Comparison of ENCODE assay signal across 22 cellular contexts in genomic region chr1:53591924-53592323, GRCh38.
"Had no signal": no experiment of that assay in that cellular context is flagged by ENCODE, and none has a peak within 500 bp of the region (broad histone marks: within the 10 kb centered on the region; RNA-seq: fewer than 3 reads in every experiment).

No MANE protein-coding gene starts in this region.

- ATAC-seq: activated T-cell treated with anti-CD3 and anti-CD28 coated beads, Interleukin-2, amount 50 U/mL, for 4 hours; activated T-helper 17 cell treated with anti-CD3 and anti-CD28 coated beads, Interleukin-2, amount 50 U/mL, for 72 hours; psoas muscle had no signal

- H3K36me3 ChIP-seq: ascending aorta, cardiac muscle cell, pancreas, spleen, tibial nerve had no signal

- H3K4me1 Mint-ChIP-seq: activated CD4-positive, alpha-beta T cell treated with anti-CD3 and anti-CD28 coated beads, Interleukin-2, amount 10 ng/mL, durations not matched to agents 24 days and 14 days; activated T-helper 17 cell treated with anti-CD3 and anti-CD28 coated beads, Interleukin-2, amount 50 U/mL, for 72 hours had no signal

- H3K4me3 Mint-ChIP-seq: activated CD4-positive, alpha-beta memory T cell treated with anti-CD3 and anti-CD28 coated beads for 36 hours; activated CD4-positive, alpha-beta T cell treated with anti-CD3 and anti-CD28 coated beads, Interleukin-2, amount 10 ng/mL, durations not matched to agents 24 days and 14 days; activated naive CD8-positive, alpha-beta T cell; activated T-cell treated with anti-CD3 and anti-CD28 coated beads, Interleukin-2, amount 50 U/mL, for 4 hours; activated T-helper 17 cell treated with anti-CD3 and anti-CD28 coated beads, Interleukin-2, amount 50 U/mL, for 72 hours; brain; neural crest cell; T-helper 1 cell treated with Interleukin-12 subunit alpha and Interleukin-12 subunit beta and Interleukin-4 antibody, amounts not matched to agents 30 μg/mL and 1 μg/mL, for 36 hours had no signal

- H3K4me1 ChIP-seq: ascending aorta, pancreas, psoas muscle, spleen had no signal

- H3K4me3 ChIP-seq: ascending aorta, cardiac muscle cell, pancreas, psoas muscle, spleen, tibial nerve had no signal

- H3K36me3 Mint-ChIP-seq: activated CD4-positive, alpha-beta memory T cell treated with anti-CD3 and anti-CD28 coated beads for 36 hours; activated naive CD8-positive, alpha-beta T cell; brain had no signal

- H3K27ac Mint-ChIP-seq: activated CD4-positive, alpha-beta memory T cell treated with anti-CD3 and anti-CD28 coated beads for 36 hours; activated CD4-positive, alpha-beta T cell treated with anti-CD3 and anti-CD28 coated beads, Interleukin-2, amount 10 ng/mL, durations not matched to agents 24 days and 14 days; activated naive CD8-positive, alpha-beta T cell; activated T-helper 17 cell treated with anti-CD3 and anti-CD28 coated beads, Interleukin-2, amount 50 U/mL, for 72 hours; T-helper 1 cell treated with Interleukin-12 subunit alpha and Interleukin-12 subunit beta and Interleukin-4 antibody, amounts not matched to agents 30 μg/mL and 1 μg/mL, for 36 hours had no signal

- H3K27me3 Mint-ChIP-seq: activated CD4-positive, alpha-beta memory T cell treated with anti-CD3 and anti-CD28 coated beads for 36 hours; activated naive CD8-positive, alpha-beta T cell; activated T-helper 17 cell treated with anti-CD3 and anti-CD28 coated beads, Interleukin-2, amount 50 U/mL, for 72 hours; brain had no signal

- DNase-seq: activated CD4-positive, alpha-beta memory T cell treated with anti-CD3 and anti-CD28 coated beads for 36 hours; activated CD4-positive, alpha-beta T cell treated with anti-CD3 and anti-CD28 coated beads, Interleukin-2, amount 10 ng/mL, durations not matched to agents 24 days and 14 days; activated CD4-positive, CD25-positive, alpha-beta regulatory T cell treated with anti-CD3 and anti-CD28 coated beads, Interleukin-2, amount 50 U/mL, for 72 hours; activated naive CD4-positive, alpha-beta T cell; activated T-cell treated with anti-CD3 and anti-CD28 coated beads, Interleukin-2, amount 50 U/mL, for 4 hours; effector CD4-positive, alpha-beta T cell; left ventricle myocardium superior; nucleus accumbens; psoas muscle; spleen; stimulated activated naive CD4-positive, alpha-beta T cell treated with Interleukin-2 at 50 U/mL for 16 hours; T-helper 9 cell had no signal

- H3K27ac ChIP-seq: ascending aorta, cardiac muscle cell, epithelial cell of prostate, pancreas, psoas muscle had no signal

- H3K9me3 Mint-ChIP-seq: activated CD4-positive, alpha-beta memory T cell treated with anti-CD3 and anti-CD28 coated beads for 36 hours; activated CD4-positive, alpha-beta T cell treated with anti-CD3 and anti-CD28 coated beads, Interleukin-2, amount 10 ng/mL, durations not matched to agents 24 days and 14 days; activated T-cell treated with anti-CD3 and anti-CD28 coated beads, Interleukin-2, amount 50 U/mL, for 4 hours; activated T-helper 17 cell treated with anti-CD3 and anti-CD28 coated beads, Interleukin-2, amount 50 U/mL, for 72 hours; brain; neural crest cell; T-helper 1 cell treated with Interleukin-12 subunit alpha and Interleukin-12 subunit beta and Interleukin-4 antibody, amounts not matched to agents 30 μg/mL and 1 μg/mL, for 36 hours had no signal

- H3K27me3 ChIP-seq: ascending aorta, cardiac muscle cell, pancreas, tibial nerve had no signal

- H3K9me3 ChIP-seq: ascending aorta, pancreas, psoas muscle, spleen, tibial nerve had no signal
